In genomic region chr2:188789951-188790350, GRCh38 we compare ENCODE assay signal across 17 cellular contexts.
"Had no signal": no experiment of that assay in that cellular context is flagged by ENCODE, and none has a peak within 500 bp of the region (broad histone marks: within the 10 kb centered on the region; RNA-seq: fewer than 3 reads in every experiment).

No MANE protein-coding gene starts in this region.

- H3K27ac ChIP-seq: thyroid gland had no signal

- H3K36me3 ChIP-seq: thyroid gland had no signal

- ATAC-seq: activated naive CD8-positive, alpha-beta T cell treated with anti-CD3 and anti-CD28 coated beads, Interleukin-2, amount 50 U/mL, for 24 hours; left colon; natural killer cell treated with Interleukin-12 subunit alpha and Interleukin-12 subunit beta and Interleukin-15 and Interleukin-18, amount 100 ng/mL, for 72 hours; stimulated activated naive CD8-positive, alpha-beta T cell treated with anti-CD3 and anti-CD28 coated beads, Interleukin-15, amount 100 ng/mL, for 72 hours had no signal

- H3K4me3 ChIP-seq: thyroid gland had no signal

- H3K9me3 ChIP-seq: SK-N-SH, thyroid gland had no signal

- H3K27me3 ChIP-seq: thyroid gland had no signal

- DNase-seq: activated B cell treated with CpG ODN at 0.5 μM for 24 hours; activated CD4-positive, alpha-beta T cell treated with anti-CD3 and anti-CD28 coated beads, Interleukin-2, amount 10 ng/mL, durations not matched to agents 7 days and 5 days; activated CD8-positive, alpha-beta memory T cell treated with anti-CD3 and anti-CD28 coated beads for 24 hours; activated naive CD4-positive, alpha-beta T cell treated with Interleukin-2 at 50 U/mL for 16 hours; activated naive CD8-positive, alpha-beta T cell treated with anti-CD3 and anti-CD28 coated beads, Interleukin-2, amount 50 U/mL, for 24 hours; caudate nucleus; cortex of kidney; effector memory CD4-positive, alpha-beta T cell; glutamatergic neuron; left colon; occipital lobe; SK-N-SH; stimulated activated CD4-positive, alpha-beta T cell treated with anti-CD3 and anti-CD28 coated beads, Interleukin-15, amount 100 ng/mL, for 24 hours; stimulated activated CD4-positive, alpha-beta T cell treated with anti-CD3 and anti-CD28 coated beads, Interleukin-4, amount 100 ng/mL, for 24 hours; stimulated activated naive CD8-positive, alpha-beta T cell treated with anti-CD3 and anti-CD28 coated beads, Interleukin-15, amount 100 ng/mL, for 72 hours; thyroid gland had no signal

- H3K4me2 ChIP-seq: SK-N-SH had no signal

- H3K9ac ChIP-seq: SK-N-SH had no signal
